1 cellular context compared by ENCODE assay signal in the genomic region with DNA sequence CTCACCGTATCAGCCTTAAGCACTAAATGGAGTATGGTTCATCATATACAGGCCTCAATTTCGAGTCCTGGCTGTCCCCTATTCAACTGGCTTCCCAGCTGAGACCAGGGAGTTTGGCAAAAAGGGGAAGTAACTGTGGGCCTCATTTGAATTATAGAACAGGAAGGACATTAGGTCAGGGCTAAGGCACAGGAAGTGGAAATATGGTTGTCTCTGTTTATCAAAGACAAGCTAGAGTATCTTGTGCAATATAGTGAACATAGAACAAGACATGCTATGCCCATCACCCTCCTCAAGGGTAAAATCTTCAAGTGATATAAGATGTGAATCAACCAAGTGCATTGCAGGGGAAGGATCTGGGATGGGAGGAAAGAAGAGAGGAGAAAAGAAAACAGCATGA.
TF ChIP-seq lines count a peak whose summit lies in the region.

No MANE protein-coding gene starts in this region.

TF ChIP-seq in GM23338, 12 proteins besides CTCF, POLR2A, EP300 and RAD21 (continued from another document):
- no peak for TF ChIP-seq ZNF462 (CRISPR knock-in tag; IDR thresholded peaks at IDR 0.05)
- no peak for TF ChIP-seq NANOG (IDR thresholded peaks at IDR 0.05; ENCODE audit: borderline replicate concordance)
- TF ChIP-seq ZNF114 (CRISPR knock-in tag; IDR thresholded peaks at IDR 0.05): no peak
TF ChIP-seq in GM23338: peak in this region for 0.
